ENCODE assay signal across 8 cellular contexts in the genomic region with DNA sequence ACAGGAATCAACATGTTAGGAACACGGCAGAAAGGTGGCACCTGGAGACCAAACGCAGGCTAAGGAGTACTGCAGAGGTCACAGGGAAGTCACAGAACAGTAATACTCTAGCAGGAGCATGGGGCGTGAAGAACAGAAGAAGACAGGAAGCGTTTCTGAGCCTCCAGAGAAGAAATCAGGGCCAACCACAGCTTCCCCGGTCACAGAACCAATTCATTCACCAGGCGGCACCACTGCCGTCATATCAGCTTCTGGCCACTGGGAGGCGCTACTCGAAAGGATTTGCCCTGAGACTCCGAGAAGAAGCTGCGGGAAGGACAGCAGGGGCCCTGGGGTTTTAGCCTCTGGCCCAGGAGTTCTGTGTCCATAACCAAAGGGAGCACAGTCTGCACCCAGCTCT.
A peak's percentile ranks its signal among the peaks of the same experiment; 100 is the strongest.
DNase-seq lines count a peak whose midpoint lies in the region; ATAC-seq and TF ChIP-seq lines count a peak whose summit lies in the region.

No MANE protein-coding gene starts in this region.

- ATAC-seq in activated B cell treated with CpG ODN at 0.5 μM for 24 hours (ENCODE audit: low read depth) (peak; percentile 49), GM21381 (IDR thresholded peaks at IDR 0.05; ENCODE audit: unreplicated experiment) (no peak)
- ATAC-seq in stimulated activated naive B cell treated with anti-CD40 and anti-IgM and Interleukin-4, amounts not matched to agents 10 μg/mL and 1 μg/mL and 100 μg/mL, for 72 hours (replicated peaks), result peak in 1 of 2 donors; percentile 62

- H3K36me3 Mint-ChIP-seq in activated B cell treated with CpG ODN at 0.5 μM for 24 hours (ENCODE audit: low read depth) (no peaks in the 10 kb centered on the region), chondrocyte (ENCODE audit: low read depth) (no peaks in the 10 kb centered on the region)
- H3K36me3 Mint-ChIP-seq in stimulated activated naive B cell treated with anti-CD40 and anti-IgM and Interleukin-4, amounts not matched to agents 10 μg/mL and 1 μg/mL and 100 μg/mL, for 72 hours, result no peaks in the 10 kb centered on the region

- TF ChIP-seq CTCF in activated B cell treated with CpG ODN at 0.5 μM for 24 hours (IDR thresholded peaks at IDR 0.05) (no peak), chondrocyte (IDR thresholded peaks at IDR 0.05) (peak; percentile 73)

- POLR2A ChIA-PET in activated B cell treated with CpG ODN at 0.5 μM for 24 hours (lab: Charles Lee), result no interaction called here

- H3K9me3 Mint-ChIP-seq in activated B cell treated with CpG ODN at 0.5 μM for 24 hours, result no peaks in the 10 kb centered on the region
- H3K9me3 Mint-ChIP-seq in chondrocyte (ENCODE audit: low read depth), result no peaks in the 10 kb centered on the region
- H3K9me3 Mint-ChIP-seq in stimulated activated naive B cell treated with anti-CD40 and anti-IgM and Interleukin-4, amounts not matched to agents 10 μg/mL and 1 μg/mL and 100 μg/mL, for 72 hours, result no peaks in the 10 kb centered on the region

- intact Hi-C loops in activated B cell treated with CpG ODN at 0.5 μM for 24 hours (cut with micrococcal nuclease), result loop anchor here (2.0 to 5.0 kb wide), 2 partner anchors 315 to 834 kb away; no protein-coding TSS in a partner anchor

- CTCF ChIA-PET in activated B cell treated with CpG ODN at 0.5 μM for 24 hours (lab: Charles Lee), result interaction anchor here (1.2 to 2.2 kb wide), 3 partner anchors 12 to 701 kb away, joined by 3 to 6 read pairs (median 6); no protein-coding TSS in a partner anchor

- no peak overlapping the region for H3K27ac Mint-ChIP-seq in activated B cell treated with CpG ODN at 0.5 μM for 24 hours
- H3K27ac Mint-ChIP-seq in chondrocyte (ENCODE audit: unreplicated experiment), result no peak overlapping the region
- H3K27ac Mint-ChIP-seq in stimulated activated naive B cell treated with anti-CD40 and anti-IgM and Interleukin-4, amounts not matched to agents 10 μg/mL and 1 μg/mL and 100 μg/mL, for 72 hours, result no peak overlapping the region

- peaks cover 8% of the 10 kb centered on the region for H3K4me1 Mint-ChIP-seq in activated B cell treated with CpG ODN at 0.5 μM for 24 hours
- no peaks in the 10 kb centered on the region for H3K4me1 Mint-ChIP-seq in chondrocyte (ENCODE audit: low read depth)
- H3K4me1 Mint-ChIP-seq in stimulated activated naive B cell treated with anti-CD40 and anti-IgM and Interleukin-4, amounts not matched to agents 10 μg/mL and 1 μg/mL and 100 μg/mL, for 72 hours, result peaks cover 3 to 9% of the 10 kb centered on the region in 2 donors

- DNase-seq in SIG-M5 treated with dmso at 0.1 percent for 504 hours (lab: John Stamatoyannopoulos, UW; ENCODE audit: unreplicated experiment) (peak; percentile 57), SIG-M5 (lab: John Stamatoyannopoulos, UW) (no peak), NCI-H187 treated with DMSO at 0.1 percent for 48 hours (lab: John Stamatoyannopoulos, UW) (peak; percentile 71), activated B cell treated with CpG ODN at 0.5 μM for 24 hours (peak; percentile 37), chondrocyte (ENCODE audit: low spot score) (no peak), midbrain (lab: John Stamatoyannopoulos, UW) (peak; percentile 33)
- DNase-seq in stimulated activated naive B cell treated with anti-CD40 and anti-IgM and Interleukin-4, amounts not matched to agents 10 μg/mL and 1 μg/mL and 100 μg/mL, for 72 hours, result peak; percentile 59

- H3K4me3 Mint-ChIP-seq in activated B cell treated with CpG ODN at 0.5 μM for 24 hours, result no peak overlapping the region
- H3K4me3 Mint-ChIP-seq in chondrocyte (ENCODE audit: unreplicated experiment), result no peak overlapping the region
- H3K4me3 Mint-ChIP-seq in stimulated activated naive B cell treated with anti-CD40 and anti-IgM and Interleukin-4, amounts not matched to agents 10 μg/mL and 1 μg/mL and 100 μg/mL, for 72 hours, result no peak overlapping the region

- H3K27me3 Mint-ChIP-seq in activated B cell treated with CpG ODN at 0.5 μM for 24 hours (peaks cover 3% of the 10 kb centered on the region), chondrocyte (ENCODE audit: low read depth) (peaks cover 3% of the 10 kb centered on the region)
- peaks cover 0 to 6% of the 10 kb centered on the region in 2 donors for H3K27me3 Mint-ChIP-seq in stimulated activated naive B cell treated with anti-CD40 and anti-IgM and Interleukin-4, amounts not matched to agents 10 μg/mL and 1 μg/mL and 100 μg/mL, for 72 hours

Comparison
In these comparisons a context has a peak if more than half of its experiments do, and no peak if none do; other contexts are left out.
1. DNase-seq: peak in SIG-M5 treated with dmso at 0.1 percent for 504 hours (single experiment), NCI-H187 treated with DMSO at 0.1 percent for 48 hours (single experiment), activated B cell treated with CpG ODN at 0.5 μM for 24 hours (single experiment), midbrain (single experiment) and stimulated activated naive B cell treated with anti-CD40 and anti-IgM and Interleukin-4, amounts not matched to agents 10 μg/mL and 1 μg/mL and 100 μg/mL, for 72 hours (single experiment); none in SIG-M5 (single experiment) and chondrocyte (single experiment).